In genomic region chr10:106722524-106722923, GRCh38 we compare ENCODE assay signal across 29 cellular contexts.
A peak's percentile ranks its signal among the peaks of the same experiment; 100 is the strongest.
DNase-seq lines count a peak whose midpoint lies in the region; ATAC-seq and TF ChIP-seq lines count a peak whose summit lies in the region.
"Had no signal": no experiment of that assay in that cellular context is flagged by ENCODE, and none has a peak within 500 bp of the region (broad histone marks: within the 10 kb centered on the region; RNA-seq: fewer than 3 reads in every experiment).

No MANE protein-coding gene starts in this region.

- H2AFZ ChIP-seq in Loucy (ENCODE audit: low read length): no peak overlapping the region; the same call in 1 of the 2 replicates

- H3K9ac ChIP-seq in Loucy (ENCODE audit: low read depth, low read length, poor library complexity, severe bottlenecking) (no peak overlapping the region), colonic mucosa (ENCODE audit: low read depth in 2 of 2, low read length in 2 of 2) (no peak overlapping the region), mesendoderm (ENCODE audit: low read length) (no peak overlapping the region)
- H3K9ac ChIP-seq: BLaER1 had no signal

- H3K4me2 ChIP-seq in Loucy (ENCODE audit: low read depth, low read length, poor library complexity, severe bottlenecking): no peak overlapping the region
- no peak overlapping the region for H3K4me2 ChIP-seq in mesendoderm (ENCODE audit: low read length)
- H3K4me2 ChIP-seq: BLaER1 had no signal

- H2BK5ac ChIP-seq in mesendoderm (ENCODE audit: low read length): no peak overlapping the region

- H4K8ac ChIP-seq in mesendoderm (ENCODE audit: low read depth, low read length): no peak overlapping the region

- H2AK5ac ChIP-seq in mesendoderm (ENCODE audit: low read length): no peak overlapping the region

- H4K20me1 ChIP-seq in Loucy (ENCODE audit: insufficient read depth, low read length, poor library complexity, severe bottlenecking): no peaks in the 10 kb centered on the region
- H4K20me1 ChIP-seq: BLaER1 had no signal

- no peak overlapping the region for H3K4ac ChIP-seq in mesendoderm (ENCODE audit: low read depth, low read length)

- intact Hi-C loops in colonic mucosa (cut with DNase I): no loop called here
- intact Hi-C loops in Right ventricle myocardium superior (cut with DNase I): no loop called here

- H3K36me3 ChIP-seq in Loucy (ENCODE audit: insufficient read depth, low read length): no peaks in the 10 kb centered on the region
- no peaks in the 10 kb centered on the region for H3K36me3 ChIP-seq in colonic mucosa
- no peaks in the 10 kb centered on the region for H3K36me3 ChIP-seq in mesendoderm (ENCODE audit: control insufficient read depth, insufficient read depth, low read length)
- H3K36me3 ChIP-seq: BLaER1, breast epithelium, esophagus muscularis mucosa, neutrophil, prostate gland, thoracic aorta had no signal

- H3K9me2 ChIP-seq in Loucy (replicated peaks; ENCODE audit: low read depth, low read length): no peaks in the 10 kb centered on the region

- DNase-seq in colonic mucosa: peak; percentile 25
- DNase-seq in mesendoderm: peak; percentile 12
- no peak for DNase-seq in Right ventricle myocardium superior
- DNase-seq in DMS 273 (lab: John Stamatoyannopoulos, UW; ENCODE audit: unreplicated experiment): no peak
- DNase-seq in amniotic stem cell (lab: John Stamatoyannopoulos, UW): no peak
- DNase-seq: activated naive CD4-positive, alpha-beta T cell; DND-41; effector memory CD4-positive, alpha-beta T cell; foreskin melanocyte; hypothalamus; islet precursor cell; MV-4-11; NCI-H1930; NCI-H345; NCI-H774; SHP77 treated with DMSO at 0.1 percent for 48 hours; stimulated activated CD4-positive, alpha-beta T cell treated with anti-CD3 and anti-CD28 coated beads, Interleukin-15, amount 100 ng/mL, for 24 hours; stimulated activated naive CD8-positive, alpha-beta T cell treated with anti-CD3 and anti-CD28 coated beads, Interleukin-15, Interleukin-2, amounts not matched to agents 100 U/mL and 50 U/mL, for 24 hours; T1000 had no signal

- ATAC-seq in Right ventricle myocardium superior (ENCODE audit: poor library complexity) (no peak), GM18519 (IDR thresholded peaks at IDR 0.05; ENCODE audit: low FRiP score, unreplicated experiment) (no peak)
- ATAC-seq: stimulated activated naive CD8-positive, alpha-beta T cell treated with anti-CD3 and anti-CD28 coated beads, Interleukin-15, Interleukin-2, amounts not matched to agents 100 U/mL and 50 U/mL, for 24 hours had no signal

- peak; percentile 17 for TF ChIP-seq CTCF in GM12873 (IDR thresholded peaks at IDR 0.05; ENCODE audit: insufficient read depth, low read depth, low read length, missing control alignments)
- peak; percentile 41; the same call in 1 of the 2 replicates for TF ChIP-seq CTCF in Loucy (conservative IDR thresholded peaks at IDR 0.05; ENCODE audit: low read length)
- TF ChIP-seq CTCF in colonic mucosa (IDR thresholded peaks at IDR 0.05): peak; percentile 27

- H3K27ac ChIP-seq in colonic mucosa (no peak overlapping the region), mesendoderm (ENCODE audit: low read depth, low read length) (no peak overlapping the region)
- H3K27ac ChIP-seq: BLaER1, breast epithelium, esophagus muscularis mucosa, neutrophil, prostate gland, thoracic aorta had no signal

- no peaks in the 10 kb centered on the region for H3K9me3 ChIP-seq in Loucy (ENCODE audit: insufficient read depth, low read depth, low read length)
- H3K9me3 ChIP-seq in colonic mucosa: no peaks in the 10 kb centered on the region
- H3K9me3 ChIP-seq: BLaER1, breast epithelium, esophagus muscularis mucosa, neutrophil, prostate gland, thoracic aorta had no signal

- no peaks in the 10 kb centered on the region for H3K4me1 ChIP-seq in Loucy (ENCODE audit: insufficient read depth, low read length, poor library complexity, severe bottlenecking)
- no peaks in the 10 kb centered on the region for H3K4me1 ChIP-seq in colonic mucosa
- H3K4me1 ChIP-seq in mesendoderm (ENCODE audit: control insufficient read depth, low read depth, low read length): peaks cover 3% of the 10 kb centered on the region
- H3K4me1 ChIP-seq: BLaER1, breast epithelium, esophagus muscularis mucosa, prostate gland had no signal

- no peak overlapping the region for H3K23ac ChIP-seq in mesendoderm (ENCODE audit: low read length)

- no CpG with 5 or more reads among the region's 2 CpGs for WGBS in mesendoderm (ENCODE audit: extremely low coverage, insufficient coverage, low lambda C conversion rate)

- H3K27me3 ChIP-seq in Loucy (ENCODE audit: insufficient read depth, low read length, poor library complexity, severe bottlenecking) (no peaks in the 10 kb centered on the region), colonic mucosa (no peaks in the 10 kb centered on the region), mesendoderm (ENCODE audit: insufficient read depth, low read length, poor library complexity) (no peaks in the 10 kb centered on the region)
- H3K27me3 ChIP-seq: BLaER1, breast epithelium, esophagus muscularis mucosa, neutrophil had no signal

- no peak overlapping the region for H4K5ac ChIP-seq in mesendoderm (ENCODE audit: low read length)

- H3K79me2 ChIP-seq in Loucy (ENCODE audit: insufficient read depth, low read length) (no peaks in the 10 kb centered on the region), mesendoderm (ENCODE audit: control insufficient read depth, insufficient read depth, low read length) (no peaks in the 10 kb centered on the region)

- H3K56ac ChIP-seq in mesendoderm (ENCODE audit: low read length): no peak overlapping the region

- H3K18ac ChIP-seq in mesendoderm (ENCODE audit: low read length): no peak overlapping the region

- H3K4me3 ChIP-seq in Loucy (ENCODE audit: low read length, poor library complexity, severe bottlenecking) (no peak overlapping the region), colonic mucosa (no peak overlapping the region), mesendoderm (ENCODE audit: low read length) (no peak overlapping the region)
- H3K4me3 ChIP-seq: BLaER1, breast epithelium, esophagus muscularis mucosa, lung, prostate gland, thoracic aorta had no signal

- no peaks in the 10 kb centered on the region for H3K79me1 ChIP-seq in mesendoderm (ENCODE audit: low read length)

- no peaks in the 10 kb centered on the region for H3F3A ChIP-seq in Loucy (ENCODE audit: low read depth)

- H2BK120ac ChIP-seq in mesendoderm (ENCODE audit: low read depth, low read length): no peak overlapping the region

- no peak overlapping the region for H2BK15ac ChIP-seq in mesendoderm (replicated peaks; ENCODE audit: low read depth)

Comparison
In these comparisons a context has a peak if more than half of its experiments do, and no peak if none do; other contexts are left out.
1. DNase-seq: peak in colonic mucosa (single experiment) and mesendoderm (single experiment); none in Right ventricle myocardium superior (single experiment), DMS 273 (single experiment) and amniotic stem cell (single experiment).
2. Peak in every context shown above with its lines, with median percentiles within 50 percentile points of each other: CTCF ChIP-seq.